In the genomic region with DNA sequence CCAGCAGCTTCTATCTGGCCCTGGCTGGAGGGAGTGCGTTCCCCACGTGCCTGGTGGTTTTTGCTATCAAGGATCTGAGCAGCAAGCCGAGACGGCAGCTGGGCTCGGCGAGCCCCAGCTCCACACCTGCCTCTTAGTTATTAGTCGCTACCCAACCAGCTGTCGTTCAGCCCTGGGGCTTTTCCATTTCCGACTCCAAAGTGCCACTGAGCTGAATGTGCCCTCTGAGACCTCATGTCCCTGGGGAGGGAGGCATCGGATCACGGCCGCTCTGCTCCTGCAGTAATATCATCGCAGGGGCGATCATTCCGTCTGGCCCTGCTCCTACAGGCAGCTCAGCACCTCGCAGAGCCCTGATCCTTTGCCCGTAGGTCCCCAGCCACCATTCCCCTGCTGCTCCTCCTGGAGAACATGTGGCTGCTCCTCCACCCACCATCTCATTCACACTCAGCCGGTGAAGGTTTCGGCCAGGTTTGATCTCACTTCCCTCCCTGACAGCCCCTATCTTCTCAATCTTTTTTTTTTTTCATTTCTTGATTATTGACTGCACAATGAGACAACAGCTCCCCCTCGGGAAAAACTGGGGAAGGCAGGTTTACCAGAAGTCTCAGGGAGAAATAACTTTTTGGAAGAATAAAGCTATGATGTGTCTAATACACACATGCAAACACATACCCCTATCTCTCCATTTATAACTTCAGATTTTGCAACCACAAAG, we compare ENCODE assay signal across 9 cellular contexts.
DNase-seq lines count a peak whose midpoint lies in the region; ATAC-seq, FAIRE-seq and TF ChIP-seq lines count a peak whose summit lies in the region.
"Had no signal": no experiment of that assay in that cellular context is flagged by ENCODE, and none has a peak within 500 bp of the region (broad histone marks: within the 10 kb centered on the region; RNA-seq: fewer than 3 reads in every experiment).

No MANE protein-coding gene starts in this region.

- peaks cover 56% of the 10 kb centered on the region for H3K79me2 ChIP-seq in astrocyte (ENCODE audit: insufficient read depth, low read length)

- ATAC-seq in GM21528 (IDR thresholded peaks at IDR 0.05; ENCODE audit: low FRiP score, unreplicated experiment): no peak

- no peak overlapping the region for H3K9ac ChIP-seq in astrocyte (ENCODE audit: low read length)

- peaks cover 4% of the 10 kb centered on the region for H3K4me1 ChIP-seq in astrocyte (ENCODE audit: insufficient read depth, low read length)

- no peaks in the 10 kb centered on the region for H3K9me3 ChIP-seq in astrocyte (ENCODE audit: insufficient read depth, low read depth, low read length)

- no peaks in the 10 kb centered on the region for H3K9me3 Mint-ChIP-seq in astrocyte (ENCODE audit: unreplicated experiment)
- no peaks in the 10 kb centered on the region for H3K9me3 Mint-ChIP-seq in nephron

- no peak overlapping the region for H3K4me3 ChIP-seq in astrocyte (ENCODE audit: insufficient read depth, low read depth, low read length)

- no peak overlapping the region for H3K27ac ChIP-seq in astrocyte (ENCODE audit: low read depth, low read length)

- DNase-seq in COR-L47 (lab: John Stamatoyannopoulos, UW) (peak; percentile 51), NCI-H1436 treated with DMSO at 0.1 percent for 48 hours (lab: John Stamatoyannopoulos, UW) (peak; percentile 75), astrocyte (ENCODE audit: low read depth) (no peak), germinal center (ENCODE audit: low spot score) (no peak), amniotic stem cell (lab: John Stamatoyannopoulos, UW) (no peak)
- DNase-seq in stimulated activated CD4-positive, alpha-beta T cell treated with anti-CD3 and anti-CD28 coated beads, Interleukin-4, amount 100 ng/mL, for 4 hours: no peak
- DNase-seq: right cardiac atrium had no signal

- no peak for FAIRE-seq in astrocyte (lab: Jason Lieb, UNC)

- H3K27ac Mint-ChIP-seq in astrocyte (ENCODE audit: unreplicated experiment): no peak overlapping the region
- peak overlapping the region; percentile 48 to 60 (median 50) for H3K27ac Mint-ChIP-seq in nephron

- H3K4me3 Mint-ChIP-seq in astrocyte (ENCODE audit: unreplicated experiment) (no peak overlapping the region), nephron (peak overlapping the region in 1 of 3 experiments; percentile 9)

- H3K4me1 Mint-ChIP-seq in astrocyte (ENCODE audit: low read depth, unreplicated experiment) (peaks cover 16% of the 10 kb centered on the region), nephron (peaks cover 34% of the 10 kb centered on the region)

- no peaks in the 10 kb centered on the region for H3K27me3 ChIP-seq in astrocyte (ENCODE audit: insufficient read depth, low read length)

- H3K27me3 Mint-ChIP-seq in astrocyte (ENCODE audit: low read depth, unreplicated experiment) (no peaks in the 10 kb centered on the region), nephron (ENCODE audit: low read depth) (peaks cover 4% of the 10 kb centered on the region)

- peaks cover 49% of the 10 kb centered on the region for H4K20me1 ChIP-seq in astrocyte (ENCODE audit: insufficient read depth, low read length)

- peaks cover 6% of the 10 kb centered on the region for H3K36me3 ChIP-seq in astrocyte (ENCODE audit: insufficient read depth, low read length)

- H3K36me3 Mint-ChIP-seq in astrocyte (ENCODE audit: low read depth, unreplicated experiment): peaks cover 22% of the 10 kb centered on the region
- peaks cover 67% of the 10 kb centered on the region for H3K36me3 Mint-ChIP-seq in nephron (ENCODE audit: low read depth)

- H2AFZ ChIP-seq in astrocyte (ENCODE audit: low read depth, low read length): no peak overlapping the region

- no peak overlapping the region for H3K4me2 ChIP-seq in astrocyte (ENCODE audit: low read length)

- TF ChIP-seq CTCF in astrocyte (IDR thresholded peaks at IDR 0.05; ENCODE audit: insufficient read depth, low read depth, low read length) (peak; percentile 35), nephron (IDR thresholded peaks at IDR 0.05; ENCODE audit: unreplicated experiment in 3 of 3) (peak; percentile 32 to 44 (median 38))

Comparison
In these comparisons a context has a peak if more than half of its experiments do, and no peak if none do; other contexts are left out.
1. DNase-seq: peak in COR-L47 (single experiment) and NCI-H1436 treated with DMSO at 0.1 percent for 48 hours (single experiment); none in astrocyte (single experiment), stimulated activated CD4-positive, alpha-beta T cell treated with anti-CD3 and anti-CD28 coated beads, Interleukin-4, amount 100 ng/mL, for 4 hours (0 of 2), germinal center (single experiment) and amniotic stem cell (single experiment).